23 cellular contexts compared by ENCODE assay signal in genomic region chr13:111542530-111543341, GRCh38.
"Had no signal": no experiment of that assay in that cellular context is flagged by ENCODE, and none has a peak within 500 bp of the region (broad histone marks: within the 10 kb centered on the region; RNA-seq: fewer than 3 reads in every experiment).

No MANE protein-coding gene starts in this region.

- H3K4me3 ChIP-seq: breast epithelium, SJSA1 had no signal

- H3K36me3 ChIP-seq: breast epithelium, SJSA1 had no signal

- H3K4me2 ChIP-seq: KMS-11 had no signal

- H3K27ac Mint-ChIP-seq: activated CD8-positive, alpha-beta T cell treated with anti-CD3 and anti-CD28 coated beads, Interleukin-2, amount 10 ng/mL, durations not matched to agents 7 days and 5 days; activated naive CD4-positive, alpha-beta T cell treated with anti-CD3 and anti-CD28 coated beads, Interleukin-2, amount 50 U/mL, for 24 hours; T-helper 1 cell treated with Interleukin-12 subunit alpha and Interleukin-12 subunit beta and Interleukin-4 antibody, amounts not matched to agents 30 μg/mL and 1 μg/mL, for 36 hours had no signal

- DNase-seq: activated CD4-positive, alpha-beta T cell treated with anti-CD3 and anti-CD28 coated beads for 48 hours; activated CD4-positive, alpha-beta T cell treated with anti-CD3 and anti-CD28 coated beads, Interleukin-2, amount 50 U/mL, for 4 hours; activated CD8-positive, alpha-beta memory T cell treated with anti-CD3 and anti-CD28 coated beads, Interleukin-2, amount 50 U/mL, for 48 hours; activated CD8-positive, alpha-beta T cell treated with anti-CD3 and anti-CD28 coated beads, Interleukin-2, amount 10 ng/mL, durations not matched to agents 7 days and 5 days; activated effector memory CD4-positive, alpha-beta T cell treated with Interleukin-2 at 50 U/mL for 16 hours; activated naive CD4-positive, alpha-beta T cell; activated T-cell treated with anti-CD3 and anti-CD28 coated beads, Interleukin-2, amount 50 U/mL, for 1 hour; NCI-H1092; NCI-H1417 treated with DMSO at 0.1 percent for 48 hours; NCI-H1694; NCI-H2029; NCI-H345; NCI-H510A; NCI-H526 treated with DMSO at 0.1 percent for 48 hours; NK-92 treated with Interleukin-12 subunit alpha and Interleukin-12 subunit beta, amount 100 ng/mL, for 24 hours; OCI-M1; Right ventricle myocardium superior had no signal

- H3K27ac ChIP-seq: breast epithelium, KMS-11, RWPE1, SJSA1 had no signal

- H3K4me1 Mint-ChIP-seq: activated naive CD4-positive, alpha-beta T cell treated with anti-CD3 and anti-CD28 coated beads, Interleukin-2, amount 50 U/mL, for 24 hours had no signal

- H3K4me3 Mint-ChIP-seq: activated CD8-positive, alpha-beta T cell treated with anti-CD3 and anti-CD28 coated beads, Interleukin-2, amount 10 ng/mL, durations not matched to agents 7 days and 5 days; activated naive CD4-positive, alpha-beta T cell treated with anti-CD3 and anti-CD28 coated beads, Interleukin-2, amount 50 U/mL, for 24 hours; T-helper 1 cell treated with Interleukin-12 subunit alpha and Interleukin-12 subunit beta and Interleukin-4 antibody, amounts not matched to agents 30 μg/mL and 1 μg/mL, for 36 hours had no signal

- H3K9me3 Mint-ChIP-seq: activated naive CD4-positive, alpha-beta T cell treated with anti-CD3 and anti-CD28 coated beads, Interleukin-2, amount 50 U/mL, for 24 hours had no signal

- H3K9ac ChIP-seq: KMS-11 had no signal

- H3K36me3 Mint-ChIP-seq: activated naive CD4-positive, alpha-beta T cell treated with anti-CD3 and anti-CD28 coated beads, Interleukin-2, amount 50 U/mL, for 24 hours had no signal

- H3K4me1 ChIP-seq: breast epithelium, SJSA1 had no signal
